In the genomic region with DNA sequence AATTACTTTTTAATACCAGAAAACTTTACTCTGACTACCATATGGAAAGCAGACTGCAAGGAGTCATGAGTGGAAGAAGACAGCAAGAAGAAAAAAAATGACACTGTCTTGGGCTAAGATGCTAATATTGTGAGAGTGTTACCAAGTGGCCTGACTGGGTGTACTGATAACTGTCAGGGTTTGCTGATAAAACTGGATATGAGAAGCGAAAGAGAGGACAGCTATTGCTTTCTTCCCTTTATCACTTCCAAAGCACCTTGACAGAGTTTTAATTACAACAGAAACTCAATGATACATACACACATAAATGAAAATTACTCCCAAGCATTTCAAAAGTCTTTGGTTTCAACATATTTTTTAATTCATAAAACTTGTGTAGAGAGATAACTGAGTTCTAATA, we compare ENCODE assay signal across 1 cellular context.
TF ChIP-seq lines count a peak whose summit lies in the region.

No MANE protein-coding gene starts in this region.

TF ChIP-seq in K562, 482 proteins besides CTCF, POLR2A, EP300 and RAD21 (continued from another document and continues in another):
- TF ChIP-seq SPI1 (IDR thresholded peaks at IDR 0.05; ENCODE audit: borderline replicate concordance, low read depth, low read length): no peak
- no peak for TF ChIP-seq ZNF408 (CRISPR knock-in tag; IDR thresholded peaks at IDR 0.05; ENCODE audit: low read depth)
- no peak for TF ChIP-seq NCOA4 (IDR thresholded peaks at IDR 0.05; ENCODE audit: partially characterized antibody)
- TF ChIP-seq ZNF79 (CRISPR knock-in tag; IDR thresholded peaks at IDR 0.05; ENCODE audit: low read depth): no peak
- TF ChIP-seq, protein P1, sequence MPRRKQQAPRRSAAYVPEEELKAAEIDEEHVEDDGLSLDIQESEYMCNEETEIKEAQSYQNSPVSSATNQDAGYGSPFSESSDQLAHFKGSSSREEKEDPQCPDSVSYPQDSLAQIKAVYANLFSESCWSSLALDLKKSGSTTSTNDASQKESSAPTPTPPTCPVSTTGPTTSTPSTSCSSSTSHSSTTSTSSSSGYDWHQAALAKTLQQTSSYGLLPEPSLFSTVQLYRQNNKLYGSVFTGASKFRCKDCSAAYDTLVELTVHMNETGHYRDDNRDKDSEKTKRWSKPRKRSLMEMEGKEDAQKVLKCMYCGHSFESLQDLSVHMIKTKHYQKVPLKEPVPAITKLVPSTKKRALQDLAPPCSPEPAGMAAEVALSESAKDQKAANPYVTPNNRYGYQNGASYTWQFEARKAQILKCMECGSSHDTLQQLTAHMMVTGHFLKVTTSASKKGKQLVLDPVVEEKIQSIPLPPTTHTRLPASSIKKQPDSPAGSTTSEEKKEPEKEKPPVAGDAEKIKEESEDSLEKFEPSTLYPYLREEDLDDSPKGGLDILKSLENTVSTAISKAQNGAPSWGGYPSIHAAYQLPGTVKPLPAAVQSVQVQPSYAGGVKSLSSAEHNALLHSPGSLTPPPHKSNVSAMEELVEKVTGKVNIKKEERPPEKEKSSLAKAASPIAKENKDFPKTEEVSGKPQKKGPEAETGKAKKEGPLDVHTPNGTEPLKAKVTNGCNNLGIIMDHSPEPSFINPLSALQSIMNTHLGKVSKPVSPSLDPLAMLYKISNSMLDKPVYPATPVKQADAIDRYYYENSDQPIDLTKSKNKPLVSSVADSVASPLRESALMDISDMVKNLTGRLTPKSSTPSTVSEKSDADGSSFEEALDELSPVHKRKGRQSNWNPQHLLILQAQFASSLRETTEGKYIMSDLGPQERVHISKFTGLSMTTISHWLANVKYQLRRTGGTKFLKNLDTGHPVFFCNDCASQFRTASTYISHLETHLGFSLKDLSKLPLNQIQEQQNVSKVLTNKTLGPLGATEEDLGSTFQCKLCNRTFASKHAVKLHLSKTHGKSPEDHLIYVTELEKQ (CRISPR knock-in tag; IDR thresholded peaks at IDR 0.05): no peak
- no peak for TF ChIP-seq ZNF41 (CRISPR knock-in tag; conservative IDR thresholded peaks at IDR 0.05)
- TF ChIP-seq FOXP1 (CRISPR knock-in tag; IDR thresholded peaks at IDR 0.05): no peak
- TF ChIP-seq HNRNPUL1 (IDR thresholded peaks at IDR 0.05; ENCODE audit: low read length): no peak
- peak; percentile 56; the same call in 1 of the 2 replicates for TF ChIP-seq ZNF274 (IDR thresholded peaks at IDR 0.05; ENCODE audit: borderline replicate concordance, low read depth, low read length)
- TF ChIP-seq FOXA1 (IDR thresholded peaks at IDR 0.05; ENCODE audit: borderline replicate concordance): no peak
- TF ChIP-seq, protein P2, sequence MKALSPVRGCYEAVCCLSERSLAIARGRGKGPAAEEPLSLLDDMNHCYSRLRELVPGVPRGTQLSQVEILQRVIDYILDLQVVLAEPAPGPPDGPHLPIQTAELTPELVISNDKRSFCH (CRISPR knock-in tag; IDR thresholded peaks at IDR 0.05): no peak
- TF ChIP-seq, protein P2 (tag; IDR thresholded peaks at IDR 0.05): no peak
- peak; percentile 57; the same call in 1 of the 2 replicates for TF ChIP-seq ZNF644 (tag; IDR thresholded peaks at IDR 0.05; ENCODE audit: low read depth)
- peak; percentile 83 for TF ChIP-seq MTA2 (IDR thresholded peaks at IDR 0.05; ENCODE audit: low read depth)
- peak; percentile 96 for TF ChIP-seq ARID1B (IDR thresholded peaks at IDR 0.05)
- TF ChIP-seq FOXM1 (IDR thresholded peaks at IDR 0.05; ENCODE audit: low read depth): peak; percentile 85
- TF ChIP-seq FOXM1 (CRISPR knock-in tag; IDR thresholded peaks at IDR 0.05; ENCODE audit: low read depth): no peak
- TF ChIP-seq KAT2B (IDR thresholded peaks at IDR 0.05; ENCODE audit: low read depth, low read length): no peak
- TF ChIP-seq SRSF7 (optimal IDR thresholded peaks at IDR 0.05; ENCODE audit: low read depth, low read length): no peak
- TF ChIP-seq, protein P3, sequence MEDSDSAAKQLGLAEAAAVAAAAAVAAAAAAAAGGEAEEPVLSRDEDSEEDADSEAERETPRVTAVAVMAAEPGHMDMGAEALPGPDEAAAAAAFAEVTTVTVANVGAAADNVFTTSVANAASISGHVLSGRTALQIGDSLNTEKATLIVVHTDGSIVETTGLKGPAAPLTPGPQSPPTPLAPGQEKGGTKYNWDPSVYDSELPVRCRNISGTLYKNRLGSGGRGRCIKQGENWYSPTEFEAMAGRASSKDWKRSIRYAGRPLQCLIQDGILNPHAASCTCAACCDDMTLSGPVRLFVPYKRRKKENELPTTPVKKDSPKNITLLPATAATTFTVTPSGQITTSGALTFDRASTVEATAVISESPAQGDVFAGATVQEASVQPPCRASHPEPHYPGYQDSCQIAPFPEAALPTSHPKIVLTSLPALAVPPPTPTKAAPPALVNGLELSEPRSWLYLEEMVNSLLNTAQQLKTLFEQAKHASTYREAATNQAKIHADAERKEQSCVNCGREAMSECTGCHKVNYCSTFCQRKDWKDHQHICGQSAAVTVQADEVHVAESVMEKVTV (CRISPR knock-in tag; IDR thresholded peaks at IDR 0.05): no peak
- TF ChIP-seq, protein P4, sequence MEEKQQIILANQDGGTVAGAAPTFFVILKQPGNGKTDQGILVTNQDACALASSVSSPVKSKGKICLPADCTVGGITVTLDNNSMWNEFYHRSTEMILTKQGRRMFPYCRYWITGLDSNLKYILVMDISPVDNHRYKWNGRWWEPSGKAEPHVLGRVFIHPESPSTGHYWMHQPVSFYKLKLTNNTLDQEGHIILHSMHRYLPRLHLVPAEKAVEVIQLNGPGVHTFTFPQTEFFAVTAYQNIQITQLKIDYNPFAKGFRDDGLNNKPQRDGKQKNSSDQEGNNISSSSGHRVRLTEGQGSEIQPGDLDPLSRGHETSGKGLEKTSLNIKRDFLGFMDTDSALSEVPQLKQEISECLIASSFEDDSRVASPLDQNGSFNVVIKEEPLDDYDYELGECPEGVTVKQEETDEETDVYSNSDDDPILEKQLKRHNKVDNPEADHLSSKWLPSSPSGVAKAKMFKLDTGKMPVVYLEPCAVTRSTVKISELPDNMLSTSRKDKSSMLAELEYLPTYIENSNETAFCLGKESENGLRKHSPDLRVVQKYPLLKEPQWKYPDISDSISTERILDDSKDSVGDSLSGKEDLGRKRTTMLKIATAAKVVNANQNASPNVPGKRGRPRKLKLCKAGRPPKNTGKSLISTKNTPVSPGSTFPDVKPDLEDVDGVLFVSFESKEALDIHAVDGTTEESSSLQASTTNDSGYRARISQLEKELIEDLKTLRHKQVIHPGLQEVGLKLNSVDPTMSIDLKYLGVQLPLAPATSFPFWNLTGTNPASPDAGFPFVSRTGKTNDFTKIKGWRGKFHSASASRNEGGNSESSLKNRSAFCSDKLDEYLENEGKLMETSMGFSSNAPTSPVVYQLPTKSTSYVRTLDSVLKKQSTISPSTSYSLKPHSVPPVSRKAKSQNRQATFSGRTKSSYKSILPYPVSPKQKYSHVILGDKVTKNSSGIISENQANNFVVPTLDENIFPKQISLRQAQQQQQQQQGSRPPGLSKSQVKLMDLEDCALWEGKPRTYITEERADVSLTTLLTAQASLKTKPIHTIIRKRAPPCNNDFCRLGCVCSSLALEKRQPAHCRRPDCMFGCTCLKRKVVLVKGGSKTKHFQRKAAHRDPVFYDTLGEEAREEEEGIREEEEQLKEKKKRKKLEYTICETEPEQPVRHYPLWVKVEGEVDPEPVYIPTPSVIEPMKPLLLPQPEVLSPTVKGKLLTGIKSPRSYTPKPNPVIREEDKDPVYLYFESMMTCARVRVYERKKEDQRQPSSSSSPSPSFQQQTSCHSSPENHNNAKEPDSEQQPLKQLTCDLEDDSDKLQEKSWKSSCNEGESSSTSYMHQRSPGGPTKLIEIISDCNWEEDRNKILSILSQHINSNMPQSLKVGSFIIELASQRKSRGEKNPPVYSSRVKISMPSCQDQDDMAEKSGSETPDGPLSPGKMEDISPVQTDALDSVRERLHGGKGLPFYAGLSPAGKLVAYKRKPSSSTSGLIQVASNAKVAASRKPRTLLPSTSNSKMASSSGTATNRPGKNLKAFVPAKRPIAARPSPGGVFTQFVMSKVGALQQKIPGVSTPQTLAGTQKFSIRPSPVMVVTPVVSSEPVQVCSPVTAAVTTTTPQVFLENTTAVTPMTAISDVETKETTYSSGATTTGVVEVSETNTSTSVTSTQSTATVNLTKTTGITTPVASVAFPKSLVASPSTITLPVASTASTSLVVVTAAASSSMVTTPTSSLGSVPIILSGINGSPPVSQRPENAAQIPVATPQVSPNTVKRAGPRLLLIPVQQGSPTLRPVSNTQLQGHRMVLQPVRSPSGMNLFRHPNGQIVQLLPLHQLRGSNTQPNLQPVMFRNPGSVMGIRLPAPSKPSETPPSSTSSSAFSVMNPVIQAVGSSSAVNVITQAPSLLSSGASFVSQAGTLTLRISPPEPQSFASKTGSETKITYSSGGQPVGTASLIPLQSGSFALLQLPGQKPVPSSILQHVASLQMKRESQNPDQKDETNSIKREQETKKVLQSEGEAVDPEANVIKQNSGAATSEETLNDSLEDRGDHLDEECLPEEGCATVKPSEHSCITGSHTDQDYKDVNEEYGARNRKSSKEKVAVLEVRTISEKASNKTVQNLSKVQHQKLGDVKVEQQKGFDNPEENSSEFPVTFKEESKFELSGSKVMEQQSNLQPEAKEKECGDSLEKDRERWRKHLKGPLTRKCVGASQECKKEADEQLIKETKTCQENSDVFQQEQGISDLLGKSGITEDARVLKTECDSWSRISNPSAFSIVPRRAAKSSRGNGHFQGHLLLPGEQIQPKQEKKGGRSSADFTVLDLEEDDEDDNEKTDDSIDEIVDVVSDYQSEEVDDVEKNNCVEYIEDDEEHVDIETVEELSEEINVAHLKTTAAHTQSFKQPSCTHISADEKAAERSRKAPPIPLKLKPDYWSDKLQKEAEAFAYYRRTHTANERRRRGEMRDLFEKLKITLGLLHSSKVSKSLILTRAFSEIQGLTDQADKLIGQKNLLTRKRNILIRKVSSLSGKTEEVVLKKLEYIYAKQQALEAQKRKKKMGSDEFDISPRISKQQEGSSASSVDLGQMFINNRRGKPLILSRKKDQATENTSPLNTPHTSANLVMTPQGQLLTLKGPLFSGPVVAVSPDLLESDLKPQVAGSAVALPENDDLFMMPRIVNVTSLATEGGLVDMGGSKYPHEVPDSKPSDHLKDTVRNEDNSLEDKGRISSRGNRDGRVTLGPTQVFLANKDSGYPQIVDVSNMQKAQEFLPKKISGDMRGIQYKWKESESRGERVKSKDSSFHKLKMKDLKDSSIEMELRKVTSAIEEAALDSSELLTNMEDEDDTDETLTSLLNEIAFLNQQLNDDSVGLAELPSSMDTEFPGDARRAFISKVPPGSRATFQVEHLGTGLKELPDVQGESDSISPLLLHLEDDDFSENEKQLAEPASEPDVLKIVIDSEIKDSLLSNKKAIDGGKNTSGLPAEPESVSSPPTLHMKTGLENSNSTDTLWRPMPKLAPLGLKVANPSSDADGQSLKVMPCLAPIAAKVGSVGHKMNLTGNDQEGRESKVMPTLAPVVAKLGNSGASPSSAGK (IDR thresholded peaks at IDR 0.05): no peak
- peak; percentile 64 for TF ChIP-seq HMGN3 (IDR thresholded peaks at IDR 0.05; ENCODE audit: borderline replicate concordance, extremely low read depth, insufficient read length, low read depth, low read length)
- no peak for TF ChIP-seq KLF6 (CRISPR knock-in tag; IDR thresholded peaks at IDR 0.05; ENCODE audit: borderline replicate concordance)
- TF ChIP-seq ZNF354B (CRISPR knock-in tag; IDR thresholded peaks at IDR 0.05): no peak
- no peak for TF ChIP-seq GTF2E2 (tag; IDR thresholded peaks at IDR 0.05)
- TF ChIP-seq NFE2 (IDR thresholded peaks at IDR 0.05; ENCODE audit: low read depth): no peak
- no peak for TF ChIP-seq SETDB1 (IDR thresholded peaks at IDR 0.05; ENCODE audit: low read length)
- TF ChIP-seq, protein P5, sequence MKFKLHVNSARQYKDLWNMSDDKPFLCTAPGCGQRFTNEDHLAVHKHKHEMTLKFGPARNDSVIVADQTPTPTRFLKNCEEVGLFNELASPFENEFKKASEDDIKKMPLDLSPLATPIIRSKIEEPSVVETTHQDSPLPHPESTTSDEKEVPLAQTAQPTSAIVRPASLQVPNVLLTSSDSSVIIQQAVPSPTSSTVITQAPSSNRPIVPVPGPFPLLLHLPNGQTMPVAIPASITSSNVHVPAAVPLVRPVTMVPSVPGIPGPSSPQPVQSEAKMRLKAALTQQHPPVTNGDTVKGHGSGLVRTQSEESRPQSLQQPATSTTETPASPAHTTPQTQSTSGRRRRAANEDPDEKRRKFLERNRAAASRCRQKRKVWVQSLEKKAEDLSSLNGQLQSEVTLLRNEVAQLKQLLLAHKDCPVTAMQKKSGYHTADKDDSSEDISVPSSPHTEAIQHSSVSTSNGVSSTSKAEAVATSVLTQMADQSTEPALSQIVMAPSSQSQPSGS (CRISPR knock-in tag; IDR thresholded peaks at IDR 0.05): no peak
- TF ChIP-seq CREBBP (IDR thresholded peaks at IDR 0.05; ENCODE audit: low read depth, low read length): no peak
- no peak for TF ChIP-seq MIER1 (IDR thresholded peaks at IDR 0.05; ENCODE audit: low read depth)
- no peak for TF ChIP-seq ZNF311 (CRISPR knock-in tag; IDR thresholded peaks at IDR 0.05)
- no peak for TF ChIP-seq SMARCB1 (IDR thresholded peaks at IDR 0.05; ENCODE audit: insufficient read length, low read depth)
- TF ChIP-seq CBX1 (IDR thresholded peaks at IDR 0.05; ENCODE audit: low read depth): no peak
- TF ChIP-seq CREM (IDR thresholded peaks at IDR 0.05; ENCODE audit: low read depth): peak; percentile 45; the same call in 1 of the 2 replicates
- TF ChIP-seq ZFP30 (CRISPR knock-in tag; IDR thresholded peaks at IDR 0.05; ENCODE audit: borderline replicate concordance): no peak
- TF ChIP-seq, protein P6, sequence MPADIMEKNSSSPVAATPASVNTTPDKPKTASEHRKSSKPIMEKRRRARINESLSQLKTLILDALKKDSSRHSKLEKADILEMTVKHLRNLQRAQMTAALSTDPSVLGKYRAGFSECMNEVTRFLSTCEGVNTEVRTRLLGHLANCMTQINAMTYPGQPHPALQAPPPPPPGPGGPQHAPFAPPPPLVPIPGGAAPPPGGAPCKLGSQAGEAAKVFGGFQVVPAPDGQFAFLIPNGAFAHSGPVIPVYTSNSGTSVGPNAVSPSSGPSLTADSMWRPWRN (IDR thresholded peaks at IDR 0.05; ENCODE audit: low read depth): 0 out of 2 replicates have a peak, but pooled peaks have one; percentile 22
- no peak for TF ChIP-seq ZNF77 (CRISPR knock-in tag; IDR thresholded peaks at IDR 0.05)
- TF ChIP-seq ZNF507 (tag; conservative IDR thresholded peaks at IDR 0.05): no peak
- TF ChIP-seq SREBF1 (IDR thresholded peaks at IDR 0.05; ENCODE audit: borderline replicate concordance, low read depth, low read length): no peak
- peak; percentile 35 to 72; a peak in 2 of 4 replicates for TF ChIP-seq KDM1A (IDR thresholded peaks at IDR 0.05)
- no peak for TF ChIP-seq SMAD3 (CRISPR knock-in tag; conservative IDR thresholded peaks at IDR 0.05)
- no peak for TF ChIP-seq ELF2 (CRISPR knock-in tag; IDR thresholded peaks at IDR 0.05)
